Comparison of ENCODE assay signal across 11 cellular contexts in genomic region chr15:49521802-49522201, GRCh38.
A peak's percentile ranks its signal among the peaks of the same experiment; 100 is the strongest.
DNase-seq lines count a peak whose midpoint lies in the region; ATAC-seq and TF ChIP-seq lines count a peak whose summit lies in the region.
"Had no signal": no experiment of that assay in that cellular context is flagged by ENCODE, and none has a peak within 500 bp of the region (broad histone marks: within the 10 kb centered on the region; RNA-seq: fewer than 3 reads in every experiment).

No MANE protein-coding gene starts in this region.

- ATAC-seq in left lobe of liver (peak; percentile 88), HG03571 (IDR thresholded peaks at IDR 0.05; ENCODE audit: unreplicated experiment) (no peak)
- no peak for ATAC-seq in activated T-cell treated with anti-CD3 and anti-CD28 coated beads, Interleukin-2, amount 50 U/mL, for 72 hours (replicated peaks in 1 of 2)

- H3K27ac Mint-ChIP-seq in Calu3 (ENCODE audit: unreplicated experiment): no peak overlapping the region
- H3K27ac Mint-ChIP-seq in activated T-cell treated with anti-CD3 and anti-CD28 coated beads, Interleukin-2, amount 50 U/mL, for 72 hours: no peak overlapping the region

- H3K36me3 Mint-ChIP-seq in Calu3 (ENCODE audit: insufficient read depth, unreplicated experiment): no peaks in the 10 kb centered on the region
- peaks cover 5 to 9% of the 10 kb centered on the region in 2 donors for H3K36me3 Mint-ChIP-seq in activated T-cell treated with anti-CD3 and anti-CD28 coated beads, Interleukin-2, amount 50 U/mL, for 72 hours (ENCODE audit: insufficient read depth in 2 of 2)

- no TSS peak for BruUV-seq in Calu3 (replicated peaks; lab: Mats Ljungman, UMichigan)

- H3K9me3 Mint-ChIP-seq in Calu3 (ENCODE audit: low read depth, unreplicated experiment): peaks cover 9% of the 10 kb centered on the region
- peaks cover 10 to 19% of the 10 kb centered on the region in 2 donors for H3K9me3 Mint-ChIP-seq in activated T-cell treated with anti-CD3 and anti-CD28 coated beads, Interleukin-2, amount 50 U/mL, for 72 hours

- no peaks in the 10 kb centered on the region for H3K4me1 Mint-ChIP-seq in Calu3 (ENCODE audit: low read depth, unreplicated experiment)
- H3K4me1 Mint-ChIP-seq in activated T-cell treated with anti-CD3 and anti-CD28 coated beads, Interleukin-2, amount 50 U/mL, for 72 hours (ENCODE audit: low read depth): no peaks in the 10 kb centered on the region

- intact Hi-C loops in Calu3 (cut with micrococcal nuclease; ENCODE audit: unreplicated experiment): no loop called here

- H3K4me3 Mint-ChIP-seq in Calu3 (ENCODE audit: low read depth, unreplicated experiment): no peak overlapping the region
- H3K4me3 Mint-ChIP-seq in activated T-cell treated with anti-CD3 and anti-CD28 coated beads, Interleukin-2, amount 50 U/mL, for 72 hours: no peak overlapping the region

- no peak overlapping the region for H3K27ac ChIP-seq in VCaP
- H3K27ac ChIP-seq: suprapubic skin had no signal

- DNase-seq in left lobe of liver (ENCODE audit: low spot score) (no peak), Calu3 (no peak)
- DNase-seq in activated T-cell treated with anti-CD3 and anti-CD28 coated beads, Interleukin-2, amount 50 U/mL, for 72 hours: no peak
- DNase-seq: DMS79 treated with DMSO at 0.1 percent for 48 hours, NCI-H187 treated with DMSO at 0.1 percent for 48 hours, retina had no signal

- H3K27me3 Mint-ChIP-seq in Calu3 (ENCODE audit: unreplicated experiment): peaks cover 11% of the 10 kb centered on the region
- no peaks in the 10 kb centered on the region for H3K27me3 Mint-ChIP-seq in activated T-cell treated with anti-CD3 and anti-CD28 coated beads, Interleukin-2, amount 50 U/mL, for 72 hours (ENCODE audit: low read depth)

- CTCF ChIA-PET in Calu3 (lab: Charles Lee): no interaction called here

- peak; percentile 13 for TF ChIP-seq CTCF in GM12873 (IDR thresholded peaks at IDR 0.05; ENCODE audit: insufficient read depth, low read depth, low read length, missing control alignments)
- TF ChIP-seq CTCF in LNCAP (IDR thresholded peaks at IDR 0.05): peak; percentile 41; the same call in 1 of the 2 replicates
- TF ChIP-seq CTCF in VCaP (conservative IDR thresholded peaks at IDR 0.05): peak; percentile 55
- TF ChIP-seq CTCF in Calu3 (IDR thresholded peaks at IDR 0.05; ENCODE audit: unreplicated experiment): no peak
